ENCODE assay signal across 34 cellular contexts in the genomic region with DNA sequence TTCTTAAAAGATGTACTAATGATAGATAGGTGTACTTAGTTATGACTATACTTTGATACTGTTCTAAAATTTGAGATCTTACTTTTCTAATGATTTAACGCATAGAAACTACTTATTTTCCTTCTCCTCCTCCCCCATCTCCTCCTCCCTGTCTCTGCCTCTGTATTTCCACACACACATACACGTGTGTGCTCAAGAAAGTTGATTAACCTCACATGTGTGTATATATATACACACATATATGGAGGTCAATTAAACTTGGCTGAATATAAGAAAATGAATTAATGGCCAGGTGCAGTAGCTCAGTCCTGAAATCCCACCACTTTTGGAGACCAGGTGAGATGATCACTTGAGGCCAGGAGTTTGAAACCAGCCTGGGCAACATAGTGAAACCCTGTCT.
"Had no signal": no experiment of that assay in that cellular context is flagged by ENCODE, and none has a peak within 500 bp of the region (broad histone marks: within the 10 kb centered on the region; RNA-seq: fewer than 3 reads in every experiment).

No MANE protein-coding gene starts in this region.

- H3K4me3 ChIP-seq: adrenal gland, ascending aorta, body of pancreas, breast epithelium, cardiac muscle cell had no signal

- H3K27ac ChIP-seq: adrenal gland, ascending aorta, body of pancreas, brain microvascular endothelial cell, breast epithelium, cardiac muscle cell had no signal

- H3K36me3 ChIP-seq: adrenal gland, ascending aorta, brain microvascular endothelial cell, breast epithelium, cardiac muscle cell had no signal

- H3K27me3 ChIP-seq: adrenal gland, ascending aorta, body of pancreas, brain microvascular endothelial cell, breast epithelium, cardiac muscle cell had no signal

- H3K9me3 ChIP-seq: adrenal gland, ascending aorta, body of pancreas had no signal

- ATAC-seq: activated naive CD4-positive, alpha-beta T cell treated with anti-CD3 and anti-CD28 coated beads, Interleukin-2, amount 50 U/mL, for 72 hours; activated naive CD8-positive, alpha-beta T cell treated with anti-CD3 and anti-CD28 coated beads, Interleukin-2, amount 50 U/mL, for 24 hours; activated T-cell treated with anti-CD3 and anti-CD28 coated beads, Interleukin-2, amount 50 U/mL, for 4 hours; activated T-cell treated with anti-CD3 and anti-CD28 coated beads, Interleukin-2, amount 50 U/mL, for 72 hours; activated T-helper 17 cell treated with anti-CD3 and anti-CD28 coated beads, Interleukin-2, amount 50 U/mL, for 72 hours; body of pancreas had no signal

- FAIRE-seq: astrocyte, bronchial epithelial cell had no signal

- DNase-seq: activated effector memory CD4-positive, alpha-beta T cell treated with anti-CD3 and anti-CD28 coated beads, Interleukin-2, amount 50 U/mL, for 16 hours; activated effector memory CD4-positive, alpha-beta T cell treated with Interleukin-2 at 50 U/mL for 16 hours; activated gamma-delta T cell; activated gamma-delta T cell treated with Interleukin-2 at 50 U/mL for 16 hours; activated naive CD4-positive, alpha-beta T cell; activated naive CD4-positive, alpha-beta T cell treated with anti-CD3 and anti-CD28 coated beads for 36 hours; activated naive CD4-positive, alpha-beta T cell treated with anti-CD3 and anti-CD28 coated beads, Interleukin-2, amount 10 ng/mL, durations not matched to agents 7 days and 5 days; activated naive CD4-positive, alpha-beta T cell treated with anti-CD3 and anti-CD28 coated beads, Interleukin-2, amount 50 U/mL, for 16 hours; activated naive CD4-positive, alpha-beta T cell treated with Interleukin-2 at 50 U/mL for 16 hours; activated naive CD8-positive, alpha-beta T cell treated with anti-CD3 and anti-CD28 coated beads for 36 hours; activated naive CD8-positive, alpha-beta T cell treated with anti-CD3 and anti-CD28 coated beads, Interleukin-2, amount 10 ng/mL, durations not matched to agents 7 days and 5 days; activated naive CD8-positive, alpha-beta T cell treated with anti-CD3 and anti-CD28 coated beads, Interleukin-2, amount 50 U/mL, for 24 hours; activated T-cell treated with anti-CD3 and anti-CD28 coated beads, Interleukin-2, amount 50 U/mL, for 1 hour; activated T-cell treated with anti-CD3 and anti-CD28 coated beads, Interleukin-2, amount 50 U/mL, for 24 hours; activated T-cell treated with anti-CD3 and anti-CD28 coated beads, Interleukin-2, amount 50 U/mL, for 4 hours; activated T-cell treated with anti-CD3 and anti-CD28 coated beads, Interleukin-2, amount 50 U/mL, for 48 hours; activated T-cell treated with anti-CD3 and anti-CD28 coated beads, Interleukin-2, amount 50 U/mL, for 72 hours; adrenal gland; amniotic stem cell; amygdala; anterior cingulate cortex; aorta; body of pancreas; brain microvascular endothelial cell; caudate nucleus; central memory CD4-positive, alpha-beta T cell; cerebellar nuclear complex had no signal

- H3K4me1 ChIP-seq: adrenal gland, ascending aorta, body of pancreas, breast epithelium had no signal
